21 cellular contexts compared by ENCODE assay signal in genomic region chr9:35042891-35043545, GRCh38. TPM values are rescaled to one million over a fixed set of nuclear protein-coding genes. Genes with fewer than 3 reads are reported as not detected.
A peak's percentile ranks its signal among the peaks of the same experiment; 100 is the strongest.
DNase-seq lines count a peak whose midpoint lies in the region; ATAC-seq, FAIRE-seq and TF ChIP-seq lines count a peak whose summit lies in the region.
"Had no signal": no experiment of that assay in that cellular context is flagged by ENCODE, and none has a peak within 500 bp of the region (broad histone marks: within the 10 kb centered on the region; RNA-seq: fewer than 3 reads in every experiment).

No MANE protein-coding gene starts in this region.

- H3K4me3 Mint-ChIP-seq in glutamatergic neuron (ENCODE audit: unreplicated experiment) (no peak overlapping the region), T-helper 17 cell (no peak overlapping the region)
- no peak overlapping the region for H3K4me3 Mint-ChIP-seq in CD4-positive, alpha-beta T cell
- H3K4me3 Mint-ChIP-seq: IgD-negative memory B cell had no signal

- intact Hi-C loops in CD4-positive, alpha-beta T cell (cut with DNase I, micrococcal nuclease), result no loop called here

- H3K4me1 Mint-ChIP-seq in glutamatergic neuron (ENCODE audit: low read depth, unreplicated experiment), result peaks cover 3% of the 10 kb centered on the region
- H3K4me1 Mint-ChIP-seq in CD4-positive, alpha-beta T cell (ENCODE audit: low read depth), result no peaks in the 10 kb centered on the region
- peaks cover 13% of the 10 kb centered on the region for H3K4me1 Mint-ChIP-seq in T-helper 17 cell

- POLR2A ChIA-PET in A549 (lab: Yijun Ruan, JAX), result no interaction called here
- POLR2A ChIA-PET in CD4-positive, alpha-beta T cell (lab: Charles Lee), result interaction anchor here (1.0 kb wide), 1 partner anchor 28 kb away, joined by 3 read pairs; no protein-coding TSS in a partner anchor

- H3K27me3 ChIP-seq in BLaER1 treated with 17β-estradiol and CSF1 and Interleukin-3, amounts not matched to agents 10 nM and 100 nM, result no peaks in the 10 kb centered on the region
- no peaks in the 10 kb centered on the region for H3K27me3 ChIP-seq in CD4-positive, alpha-beta T cell (ENCODE audit: control insufficient read depth, insufficient read depth, low read length)
- H3K27me3 ChIP-seq: MG63 had no signal

- peaks cover 0 to 34% (median 0%) of the 10 kb centered on the region in 11 experiments; a peak in 4 of 22 replicates for H4K20me1 ChIP-seq in BLaER1 treated with 17β-estradiol and CSF1 and Interleukin-3, amounts not matched to agents 10 nM and 100 nM

- ATAC-seq in A549, result peak; percentile 5; a peak in 2 of 6 replicates
- ATAC-seq in CD4-positive, alpha-beta T cell (ENCODE audit: poor library complexity), result no peak
- ATAC-seq in HG03565 (IDR thresholded peaks at IDR 0.05; ENCODE audit: unreplicated experiment), result no peak
- no peak for ATAC-seq in T-helper 17 cell

- no peak for FAIRE-seq in A549 (lab: Jason Lieb, UNC)
- FAIRE-seq: G401.6 had no signal

- TF ChIP-seq CTCF in A549 (IDR thresholded peaks at IDR 0.05) (no peak), glutamatergic neuron (IDR thresholded peaks at IDR 0.05; ENCODE audit: partially characterized antibody, unreplicated experiment) (no peak)
- no peak for TF ChIP-seq CTCF in CD4-positive, alpha-beta T cell (IDR thresholded peaks at IDR 0.05)

- H3K36me3 Mint-ChIP-seq in glutamatergic neuron (ENCODE audit: unreplicated experiment) (no peaks in the 10 kb centered on the region), T-helper 17 cell (ENCODE audit: low read depth) (peaks cover 6% of the 10 kb centered on the region)
- peaks cover 23% of the 10 kb centered on the region for H3K36me3 Mint-ChIP-seq in CD4-positive, alpha-beta T cell (ENCODE audit: low read depth)

- no peaks in the 10 kb centered on the region for H3K9me3 ChIP-seq in A549
- peaks cover 0 to 5% (median 0%) of the 10 kb centered on the region in 11 experiments; a peak in 2 of 22 replicates for H3K9me3 ChIP-seq in BLaER1 treated with 17β-estradiol and CSF1 and Interleukin-3, amounts not matched to agents 10 nM and 100 nM (replicated peaks in 1 of 11)
- no peaks in the 10 kb centered on the region for H3K9me3 ChIP-seq in CD4-positive, alpha-beta T cell (ENCODE audit: control insufficient read depth, low read length)
- no peaks in the 10 kb centered on the region for H3K9me3 ChIP-seq in T-helper 17 cell (ENCODE audit: control insufficient read depth, low read length, poor library complexity, severe bottlenecking)
- H3K9me3 ChIP-seq: Caco-2, MG63, SK-N-SH had no signal

- TF ChIP-seq POLR2A in A549 (IDR thresholded peaks at IDR 0.05; ENCODE audit: low read length), result no peak

- no peak overlapping the region for H3K27ac ChIP-seq in A549
- H3K27ac ChIP-seq in BLaER1 treated with 17β-estradiol and CSF1 and Interleukin-3, amounts not matched to agents 10 nM and 100 nM, result peak overlapping the region in 8 of 11 experiments; percentile 42 to 68 (median 57); a peak in 16 of 22 replicates
- no peak overlapping the region for H3K27ac ChIP-seq in CD4-positive, alpha-beta T cell (ENCODE audit: low read depth, low read length)

- H3K9me3 Mint-ChIP-seq in glutamatergic neuron (ENCODE audit: unreplicated experiment), result no peaks in the 10 kb centered on the region
- no peaks in the 10 kb centered on the region for H3K9me3 Mint-ChIP-seq in CD4-positive, alpha-beta T cell
- H3K9me3 Mint-ChIP-seq: IgD-negative memory B cell had no signal

- H3K9ac ChIP-seq in BLaER1 treated with 17β-estradiol and CSF1 and Interleukin-3, amounts not matched to agents 10 nM and 100 nM, result no peak overlapping the region
- H3K9ac ChIP-seq: SK-N-SH had no signal

- 91% methylated on average over 6 of the region's 6 CpGs for WGBS in A549 (ENCODE audit: missing lambda C conversion rate)

- peaks cover 2% of the 10 kb centered on the region for H3K27me3 Mint-ChIP-seq in glutamatergic neuron (ENCODE audit: unreplicated experiment)
- H3K27me3 Mint-ChIP-seq in CD4-positive, alpha-beta T cell, result no peaks in the 10 kb centered on the region
- no peaks in the 10 kb centered on the region for H3K27me3 Mint-ChIP-seq in T-helper 17 cell
- H3K27me3 Mint-ChIP-seq: IgD-negative memory B cell had no signal

- H3K4me1 ChIP-seq in A549, result peaks cover 7% of the 10 kb centered on the region; the same call in 2 of the 3 replicates
- peaks cover 37 to 60% (median 49%) of the 10 kb centered on the region in 10 experiments for H3K4me1 ChIP-seq in BLaER1 treated with 17β-estradiol and CSF1 and Interleukin-3, amounts not matched to agents 10 nM and 100 nM

- no peak for TF ChIP-seq RAD21 in A549 (conservative IDR thresholded peaks at IDR 0.05 in 1 of 2, IDR thresholded peaks at IDR 0.05 in 1 of 2)

- no peak for TF ChIP-seq EP300 in A549 (IDR thresholded peaks at IDR 0.05)

- DNase-seq in A549 (ENCODE audit: low read depth in 1 of 2, low spot score in 1 of 2), result no peak
- DNase-seq in amniotic epithelial cell (ENCODE audit: low read depth), result peak; percentile 21
- no peak for DNase-seq in glutamatergic neuron
- DNase-seq in NCI-H2081 treated with DMSO at 0.1 percent for 48 hours (lab: John Stamatoyannopoulos, UW), result no peak
- no peak for DNase-seq in CD4-positive, alpha-beta T cell
- DNase-seq in T-helper 17 cell, result no peak
- DNase-seq: ACHN; Kasumi-1; MG63; NCI-H1105; NCI-H2081; NCI-H446 treated with DMSO at 0.1 percent for 48 hours; NK-92 treated with Interleukin-12 subunit alpha and Interleukin-12 subunit beta, amount 100 ng/mL, for 24 hours; OCI-M1; SHP77 treated with DMSO at 0.1 percent for 48 hours; SK-N-SH had no signal

- no peak overlapping the region for H3K4me3 ChIP-seq in A549
- no peak overlapping the region for H3K4me3 ChIP-seq in BLaER1 treated with 17β-estradiol and CSF1 and Interleukin-3, amounts not matched to agents 10 nM and 100 nM
- H3K4me3 ChIP-seq: MG63 had no signal

- peaks cover 18 to 57% (median 44%) of the 10 kb centered on the region in 11 experiments; a peak in 21 of 22 replicates for H3K36me3 ChIP-seq in BLaER1 treated with 17β-estradiol and CSF1 and Interleukin-3, amounts not matched to agents 10 nM and 100 nM

- CTCF ChIA-PET in A549 (lab: Yijun Ruan, JAX), result interaction anchor here (0.7 to 4.2 kb wide), 7 partner anchors 9 to 511 kb away, joined by 3 to 34 read pairs (median 7); partner anchors contain the start of gene VCP
- CTCF ChIA-PET in CD4-positive, alpha-beta T cell (lab: Charles Lee), result interaction anchor here (1.3 kb wide), 1 partner anchor 10 kb away, joined by 3 read pairs; no protein-coding TSS in a partner anchor

- H3K4me2 ChIP-seq in A549, result no peak overlapping the region
- peak overlapping the region; percentile 48 to 84 (median 68); a peak in 21 of 22 replicates for H3K4me2 ChIP-seq in BLaER1 treated with 17β-estradiol and CSF1 and Interleukin-3, amounts not matched to agents 10 nM and 100 nM
- H3K4me2 ChIP-seq: SK-N-SH had no signal

- peak overlapping the region; percentile 49 for H3K27ac Mint-ChIP-seq in glutamatergic neuron (ENCODE audit: unreplicated experiment)
- no peak overlapping the region for H3K27ac Mint-ChIP-seq in CD4-positive, alpha-beta T cell
- H3K27ac Mint-ChIP-seq in T-helper 17 cell, result no peak overlapping the region

TF ChIP-seq in A549, 52 proteins besides CTCF, POLR2A, EP300 and RAD21 (continues in another document):
- no peak for TF ChIP-seq TFCP2L1 (CRISPR knock-in tag; IDR thresholded peaks at IDR 0.05)

RNA-seq across cellular contexts. Expression of gene VCP, which starts 29.4 kb away (rescaled TPM):
- polyA plus RNA-seq in A549 (2011; rRNA removed), result 428 and 543 TPM in 2 replicates
- polyA plus RNA-seq in A549 (2012; cell fraction: cytosol; rRNA removed), result 274 and 325 TPM in 2 replicates
- polyA plus RNA-seq in A549 (2012; cell fraction: nucleus; rRNA removed), result 613 and 632 TPM in 2 replicates
- polyA plus RNA-seq in A549 (2017; fragmentation: RNase III; extraction: RNeasy Plus Mini Kit Qiagen cat#74134 plus additional on column Dnase treatment), result 376 to 390 TPM (median 380 TPM) in 3 replicates
- 597 and 682 TPM in 2 replicates for polyA minus RNA-seq in A549 (2011; rRNA and poly(A)+ RNA removed)
- 297 TPM for total RNA-seq in glutamatergic neuron (ENCODE audit: unreplicated experiment)
- total RNA-seq in CD4-positive, alpha-beta T cell, result 100 to 1,000 TPM; 218 to 245 TPM
- total RNA-seq in T-helper 17 cell, result 100 to 1,000 TPM; 222 to 238 TPM

RNA-seq across cellular contexts. Expression of gene FANCG, which starts 36.7 kb away (rescaled TPM):
- 34.9 and 39.7 TPM in 2 replicates for polyA plus RNA-seq in A549 (2011; rRNA removed)
- polyA plus RNA-seq in A549 (2012; cell fraction: cytosol; rRNA removed), result 42.2 and 47.5 TPM in 2 replicates
- polyA plus RNA-seq in A549 (2012; cell fraction: nucleus; rRNA removed), result 132 and 165 TPM in 2 replicates
- 50.3 to 53.5 TPM (median 53.5 TPM) in 3 replicates for polyA plus RNA-seq in A549 (2017; fragmentation: RNase III; extraction: RNeasy Plus Mini Kit Qiagen cat#74134 plus additional on column Dnase treatment)
- 37.3 and 38.6 TPM in 2 replicates for polyA minus RNA-seq in A549 (2011; rRNA and poly(A)+ RNA removed)
- total RNA-seq in glutamatergic neuron (ENCODE audit: unreplicated experiment), result 49.0 TPM
- total RNA-seq in CD4-positive, alpha-beta T cell, result 10 to 100 TPM; 21.7 to 24.6 TPM
- total RNA-seq in T-helper 17 cell, result 10 to 100 TPM; 18.8 to 23.6 TPM

RNA-seq across cellular contexts. Expression of gene PIGO, which starts 53.4 kb away (rescaled TPM):
- 50.4 and 60.0 TPM in 2 replicates for polyA plus RNA-seq in A549 (2011; rRNA removed)
- 33.9 and 43.3 TPM in 2 replicates for polyA plus RNA-seq in A549 (2012; cell fraction: cytosol; rRNA removed)
- 92.6 and 98.6 TPM in 2 replicates for polyA plus RNA-seq in A549 (2012; cell fraction: nucleus; rRNA removed)
- 39.6 to 47.0 TPM (median 45.3 TPM) in 3 replicates for polyA plus RNA-seq in A549 (2017; fragmentation: RNase III; extraction: RNeasy Plus Mini Kit Qiagen cat#74134 plus additional on column Dnase treatment)
- polyA minus RNA-seq in A549 (2011; rRNA and poly(A)+ RNA removed), result 67.2 and 75.7 TPM in 2 replicates
- total RNA-seq in glutamatergic neuron (ENCODE audit: unreplicated experiment), result 19.0 TPM
- 10 to 100 TPM; 17.5 to 18.9 TPM for total RNA-seq in CD4-positive, alpha-beta T cell
- 10 to 100 TPM; 19.1 to 20.4 TPM for total RNA-seq in T-helper 17 cell

RNA-seq across cellular contexts. Expression of gene DNAJB5, which starts 53.5 kb away (rescaled TPM):
- polyA plus RNA-seq in A549 (2011; rRNA removed) (0.72 and 1.6 TPM in 2 replicates), A549 (2017; fragmentation: RNase III; extraction: RNeasy Plus Mini Kit Qiagen cat#74134 plus additional on column Dnase treatment) (3.1 to 4.4 TPM (median 3.9 TPM) in 3 replicates)
- 1.0 and 1.4 TPM in 2 replicates for polyA plus RNA-seq in A549 (2012; cell fraction: cytosol; rRNA removed)
- polyA plus RNA-seq in A549 (2012; cell fraction: nucleus; rRNA removed), result 0.80 and 0.97 TPM in 2 replicates
- polyA minus RNA-seq in A549 (2011; rRNA and poly(A)+ RNA removed), result 1.1 and 1.7 TPM in 2 replicates
- total RNA-seq in glutamatergic neuron (ENCODE audit: unreplicated experiment) (137 TPM), T-helper 17 cell (1 to 10 TPM; 1.4 to 1.8 TPM)
- 1 to 10 TPM; 2.7 to 2.8 TPM for total RNA-seq in CD4-positive, alpha-beta T cell

RNA-seq across cellular contexts. Expression of gene STOML2, which starts 59.9 kb away (rescaled TPM):
- polyA plus RNA-seq in A549 (2011; rRNA removed), result 196 and 230 TPM in 2 replicates
- 405 and 412 TPM in 2 replicates for polyA plus RNA-seq in A549 (2012; cell fraction: cytosol; rRNA removed)
- 220 and 284 TPM in 2 replicates for polyA plus RNA-seq in A549 (2012; cell fraction: nucleus; rRNA removed)
- polyA plus RNA-seq in A549 (2017; fragmentation: RNase III; extraction: RNeasy Plus Mini Kit Qiagen cat#74134 plus additional on column Dnase treatment), result 180 to 191 TPM (median 189 TPM) in 3 replicates
- polyA minus RNA-seq in A549 (2011; rRNA and poly(A)+ RNA removed), result 151 and 160 TPM in 2 replicates
- total RNA-seq in glutamatergic neuron (ENCODE audit: unreplicated experiment), result 73.0 TPM
- 10 to 100 TPM; 29.8 to 30.5 TPM for total RNA-seq in CD4-positive, alpha-beta T cell
- 10 to 100 TPM; 41.0 to 44.2 TPM for total RNA-seq in T-helper 17 cell

Comparison
In these comparisons a context has a peak if more than half of its experiments do, and no peak if none do; other contexts are left out.
1. ATAC-seq: peak in A549 (2 of 2); none in CD4-positive, alpha-beta T cell (single experiment), HG03565 (single experiment) and T-helper 17 cell (single experiment).
2. H3K27ac ChIP-seq: peak in BLaER1 treated with 17β-estradiol and CSF1 and Interleukin-3, amounts not matched to agents 10 nM and 100 nM (8 of 11); none in A549 (0 of 2) and CD4-positive, alpha-beta T cell (single experiment).